Comparison of ENCODE assay signal across 18 cellular contexts in genomic region chr19:14567079-14567478, GRCh38. TPM values are rescaled to one million over a fixed set of nuclear protein-coding genes. Genes with fewer than 3 reads are reported as not detected.
"Had no signal": no experiment of that assay in that cellular context is flagged by ENCODE, and none has a peak within 500 bp of the region (broad histone marks: within the 10 kb centered on the region; RNA-seq: fewer than 3 reads in every experiment).

No MANE protein-coding gene starts in this region.

- H3K4me3 Mint-ChIP-seq: type B pancreatic cell had no signal

- H3K27me3 Mint-ChIP-seq: type B pancreatic cell had no signal

- H3K27ac ChIP-seq: breast epithelium, esophagus squamous epithelium, suprapubic skin had no signal

- H3K36me3 ChIP-seq: breast epithelium had no signal

- H3K4me3 ChIP-seq: breast epithelium, dorsolateral prefrontal cortex, esophagus squamous epithelium, spleen, suprapubic skin had no signal

- H3K27ac Mint-ChIP-seq: nephron, type B pancreatic cell had no signal

- H3K27me3 ChIP-seq: breast epithelium, dorsolateral prefrontal cortex, esophagus squamous epithelium, spleen, suprapubic skin had no signal

- ATAC-seq: left colon, sciatic nerve had no signal

- H3K9me3 ChIP-seq: breast epithelium, esophagus squamous epithelium, spleen, suprapubic skin had no signal

- DNase-seq: activated gamma-delta T cell treated with Interleukin-2 at 50 U/mL for 16 hours; activated T-cell treated with anti-CD3 and anti-CD28 coated beads, Interleukin-2, amount 50 U/mL, for 1 hour; anterior cingulate cortex; dorsolateral prefrontal cortex; esophagus squamous epithelium; foreskin fibroblast; head of caudate nucleus; left colon; spleen; stimulated activated CD4-positive, alpha-beta T cell treated with anti-CD3 and anti-CD28 coated beads, Interleukin-1b, Interleukin-23, amount 100 ng/mL, for 48 hours; stimulated activated naive CD4-positive, alpha-beta T cell treated with Interleukin-2 at 50 U/mL for 16 hours had no signal

- H3K9me3 Mint-ChIP-seq: nephron, type B pancreatic cell had no signal

RNA-seq across cellular contexts. Expression of gene CLEC17A, which starts 15.8 kb away (rescaled TPM):
- total RNA-seq: breast epithelium, esophagus squamous epithelium, lung microvascular endothelial cell, pulmonary artery endothelial cell, suprapubic skin had no signal
